8 cellular contexts compared by ENCODE assay signal in the genomic region with DNA sequence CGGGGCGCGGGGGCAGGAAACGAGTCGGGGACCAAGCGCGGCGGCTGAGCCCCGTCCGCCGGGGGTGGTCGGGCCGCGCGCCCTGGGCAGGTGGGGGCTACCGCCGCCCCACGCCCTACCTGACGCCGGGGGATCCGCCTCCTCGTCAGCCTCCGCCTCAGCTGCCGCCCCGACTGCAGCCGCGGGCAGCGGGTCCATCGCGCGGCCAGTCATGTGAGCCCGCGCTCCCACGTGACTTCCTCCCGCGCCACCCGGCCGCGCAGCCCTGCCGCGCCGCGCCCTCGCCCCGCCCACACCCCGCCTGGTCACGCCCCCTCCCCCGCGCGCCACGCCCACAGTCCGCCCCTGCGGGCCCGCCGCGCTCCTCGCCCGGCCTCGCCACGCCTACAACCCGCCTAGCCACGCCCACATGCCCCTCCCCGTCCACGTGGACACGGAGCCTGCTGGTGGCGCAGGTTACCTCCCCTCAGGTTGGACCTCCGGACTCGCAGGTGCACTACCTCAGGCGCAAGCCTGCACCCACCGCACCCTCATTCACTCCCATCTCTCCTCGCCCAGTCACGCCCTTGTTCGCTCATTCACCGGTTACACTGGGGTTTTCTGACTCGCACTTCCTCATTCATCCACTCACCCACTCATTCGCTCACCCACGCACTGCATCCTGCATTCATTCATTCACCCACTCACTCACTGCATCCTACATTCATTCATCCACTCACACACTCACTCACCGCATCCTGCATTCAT. TPM values are rescaled to one million over a fixed set of nuclear protein-coding genes. Genes with fewer than 3 reads are reported as not detected.
DNase-seq lines count a peak whose midpoint lies in the region; ATAC-seq and TF ChIP-seq lines count a peak whose summit lies in the region.

A gene with protein sequence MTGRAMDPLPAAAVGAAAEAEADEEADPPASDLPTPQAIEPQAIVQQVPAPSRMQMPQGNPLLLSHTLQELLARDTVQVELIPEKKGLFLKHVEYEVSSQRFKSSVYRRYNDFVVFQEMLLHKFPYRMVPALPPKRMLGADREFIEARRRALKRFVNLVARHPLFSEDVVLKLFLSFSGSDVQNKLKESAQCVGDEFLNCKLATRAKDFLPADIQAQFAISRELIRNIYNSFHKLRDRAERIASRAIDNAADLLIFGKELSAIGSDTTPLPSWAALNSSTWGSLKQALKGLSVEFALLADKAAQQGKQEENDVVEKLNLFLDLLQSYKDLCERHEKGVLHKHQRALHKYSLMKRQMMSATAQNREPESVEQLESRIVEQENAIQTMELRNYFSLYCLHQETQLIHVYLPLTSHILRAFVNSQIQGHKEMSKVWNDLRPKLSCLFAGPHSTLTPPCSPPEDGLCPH (minus strand): TSS at position 233 of the 747 bp plus-strand sequence. CDS start 20 bp downstream, at position 213.

- H3K36me3 Mint-ChIP-seq in T-helper 17 cell (ENCODE audit: low read depth): no peaks in the 10 kb centered on the region

- no peak for TF ChIP-seq CTCF in psoas muscle (IDR thresholded peaks at IDR 0.05)

- intact Hi-C loops in left ventricle myocardium superior (cut with micrococcal nuclease): no loop called here
- intact Hi-C loops in psoas muscle (cut with DNase I): no loop called here

- H3K4me1 ChIP-seq in psoas muscle (no peaks in the 10 kb centered on the region), urinary bladder (ENCODE audit: insufficient read depth) (no peaks in the 10 kb centered on the region)

- H3K27ac ChIP-seq in psoas muscle (peak within 1 kb of the TSS; percentile 69), urinary bladder (ENCODE audit: low read depth) (peak within 1 kb of the TSS; percentile 76)

- H3K4me3 Mint-ChIP-seq in T-helper 17 cell: no peak within 1 kb of the TSS

- peaks cover 13% of the 10 kb centered on the region for H3K4me1 Mint-ChIP-seq in T-helper 17 cell

- peak within 1 kb of the TSS; percentile 91 for H3K4me3 ChIP-seq in psoas muscle
- H3K4me3 ChIP-seq in urinary bladder (ENCODE audit: low read depth, low read length): peak within 1 kb of the TSS; percentile 83

- ATAC-seq in GM18498 (IDR thresholded peaks at IDR 0.05; ENCODE audit: unreplicated experiment): peak; percentile 77
- ATAC-seq in HG02870 (IDR thresholded peaks at IDR 0.05; ENCODE audit: unreplicated experiment): peak; percentile 59
- ATAC-seq in T-helper 17 cell: peak; percentile 90
- ATAC-seq in left ventricle myocardium superior: peak; percentile 99
- peak; percentile 99 to 100 (median 100) for ATAC-seq in psoas muscle

- 1 to 3% (median 2%) methylated on average over 33 to 78 of the region's 78 CpGs for whole genome bisulfite sequencing in psoas muscle, 3 donors
- WGBS in urinary bladder: 1% methylated on average over 78 of the region's 78 CpGs

- H3K27me3 ChIP-seq in psoas muscle (ENCODE audit: insufficient read depth in 3 of 3, low read length in 2 of 3): no peaks in the 10 kb centered on the region

- no peaks in the 10 kb centered on the region for H3K36me3 ChIP-seq in psoas muscle (ENCODE audit: insufficient read depth in 1 of 2, low read depth in 1 of 2)
- no peaks in the 10 kb centered on the region for H3K36me3 ChIP-seq in urinary bladder (ENCODE audit: insufficient read depth)

- DNase-seq in NCI-H146 (lab: John Stamatoyannopoulos, UW) (peak; percentile 96), T-helper 17 cell (peak; percentile 95 to 99 (median 96)), amniotic stem cell (lab: John Stamatoyannopoulos, UW) (peak; percentile 42), left ventricle myocardium superior (peak; percentile 94), psoas muscle (peak; percentile 88 to 96)

- H3K27me3 Mint-ChIP-seq in T-helper 17 cell: no peaks in the 10 kb centered on the region

- H3K9me3 ChIP-seq in T-helper 17 cell (ENCODE audit: control insufficient read depth, low read length, poor library complexity, severe bottlenecking) (no peaks in the 10 kb centered on the region), psoas muscle (no peaks in the 10 kb centered on the region)

- H3K27ac Mint-ChIP-seq in T-helper 17 cell: peak within 1 kb of the TSS; percentile 37

RNA-seq across cellular contexts. Expression of the gene that starts here (rescaled TPM):
- 1 to 10 TPM; 8.6 to 9.3 TPM for total RNA-seq in T-helper 17 cell
- 16.7 TPM for total RNA-seq in left ventricle myocardium superior
- total RNA-seq in psoas muscle: 10 to 100 TPM; 13.4 to 25.1 (median 21.7) TPM
- 10 to 100 TPM in 2 of 3 donors, 1 to 10 TPM in 1; 8.4 to 14.3 (median 12.3) TPM for polyA plus RNA-seq in psoas muscle
- total RNA-seq in urinary bladder: 17.4 TPM
- polyA plus RNA-seq in urinary bladder: 13.2 TPM

Comparison
In these comparisons a context has a peak if more than half of its experiments do, and no peak if none do; other contexts are left out.
1. Peak in every context shown above with its lines: DNase-seq, ATAC-seq, H3K4me3 ChIP-seq and H3K27ac ChIP-seq.
2. DNase-seq: peak in every context shown above with its lines; median percentile 96 in NCI-H146; 96 in T-helper 17 cell; 94 in left ventricle myocardium superior; 92 in psoas muscle; 42 in amniotic stem cell.